In the genomic region with DNA sequence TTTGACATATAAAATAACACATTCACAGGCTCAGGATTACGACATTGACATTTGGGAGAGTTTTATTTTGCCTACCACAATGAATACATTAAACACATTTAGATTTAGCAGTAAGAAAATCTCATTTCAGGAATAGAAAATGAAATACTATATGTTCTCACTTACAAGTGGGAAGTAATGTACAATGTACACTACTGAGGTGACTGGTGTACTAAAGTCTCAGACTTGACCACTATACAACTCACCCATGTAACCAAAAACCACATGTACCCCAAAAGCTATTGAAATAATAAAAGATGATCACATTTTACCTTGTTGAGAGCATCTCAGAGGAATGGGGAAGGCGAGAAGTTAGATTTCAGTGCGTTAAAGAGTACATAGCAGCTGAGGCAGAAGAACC, we compare ENCODE assay signal across 17 cellular contexts.
"Had no signal": no experiment of that assay in that cellular context is flagged by ENCODE, and none has a peak within 500 bp of the region (broad histone marks: within the 10 kb centered on the region; RNA-seq: fewer than 3 reads in every experiment).

No MANE protein-coding gene starts in this region.

- DNase-seq: activated CD4-positive, alpha-beta T cell treated with anti-CD3 and anti-CD28 coated beads, Interleukin-2, amount 10 ng/mL, durations not matched to agents 24 days and 14 days; activated CD4-positive, CD25-positive, alpha-beta regulatory T cell; activated CD8-positive, alpha-beta memory T cell treated with anti-CD3 and anti-CD28 coated beads, Interleukin-2, amount 50 U/mL, for 48 hours; activated naive CD8-positive, alpha-beta T cell treated with anti-CD3 and anti-CD28 coated beads, Interleukin-2, amount 10 ng/mL, durations not matched to agents 7 days and 5 days; brain microvascular endothelial cell; effector CD8-positive, alpha-beta T cell; esophagus squamous epithelium; kidney glomerular epithelial cell; left ventricle myocardium superior; mucosa of descending colon; naive thymus-derived CD8-positive, alpha-beta T cell; stimulated activated CD4-positive, alpha-beta T cell treated with anti-CD3 and anti-CD28 coated beads, Interleukin-12 subunit alpha, Interleukin-12 subunit beta, amount 100 ng/mL, for 4 hours; stimulated activated CD4-positive, alpha-beta T cell treated with anti-CD3 and anti-CD28 coated beads, Interleukin-2, amount 100 ng/mL, for 24 hours; stomach; testis had no signal

- H3K4me3 ChIP-seq: esophagus squamous epithelium, mucosa of descending colon, stomach, testis had no signal

- H3K36me3 ChIP-seq: brain microvascular endothelial cell, esophagus squamous epithelium, neutrophil, stomach had no signal

- H2AFZ ChIP-seq: parathyroid adenoma had no signal

- H3K9me3 ChIP-seq: mucosa of descending colon, neutrophil, testis had no signal

- H3K4me1 ChIP-seq: esophagus squamous epithelium, parathyroid adenoma, stomach, testis had no signal

- H3K79me2 ChIP-seq: parathyroid adenoma had no signal

- H3K27ac ChIP-seq: brain microvascular endothelial cell, esophagus squamous epithelium, neutrophil, parathyroid adenoma, stomach, testis had no signal

- H3K9ac ChIP-seq: parathyroid adenoma had no signal

- ATAC-seq: left ventricle myocardium superior; mucosa of descending colon; naive thymus-derived CD8-positive, alpha-beta T cell had no signal

- H3K27me3 ChIP-seq: brain microvascular endothelial cell, esophagus squamous epithelium, neutrophil, stomach, testis had no signal
